In the genomic region with DNA sequence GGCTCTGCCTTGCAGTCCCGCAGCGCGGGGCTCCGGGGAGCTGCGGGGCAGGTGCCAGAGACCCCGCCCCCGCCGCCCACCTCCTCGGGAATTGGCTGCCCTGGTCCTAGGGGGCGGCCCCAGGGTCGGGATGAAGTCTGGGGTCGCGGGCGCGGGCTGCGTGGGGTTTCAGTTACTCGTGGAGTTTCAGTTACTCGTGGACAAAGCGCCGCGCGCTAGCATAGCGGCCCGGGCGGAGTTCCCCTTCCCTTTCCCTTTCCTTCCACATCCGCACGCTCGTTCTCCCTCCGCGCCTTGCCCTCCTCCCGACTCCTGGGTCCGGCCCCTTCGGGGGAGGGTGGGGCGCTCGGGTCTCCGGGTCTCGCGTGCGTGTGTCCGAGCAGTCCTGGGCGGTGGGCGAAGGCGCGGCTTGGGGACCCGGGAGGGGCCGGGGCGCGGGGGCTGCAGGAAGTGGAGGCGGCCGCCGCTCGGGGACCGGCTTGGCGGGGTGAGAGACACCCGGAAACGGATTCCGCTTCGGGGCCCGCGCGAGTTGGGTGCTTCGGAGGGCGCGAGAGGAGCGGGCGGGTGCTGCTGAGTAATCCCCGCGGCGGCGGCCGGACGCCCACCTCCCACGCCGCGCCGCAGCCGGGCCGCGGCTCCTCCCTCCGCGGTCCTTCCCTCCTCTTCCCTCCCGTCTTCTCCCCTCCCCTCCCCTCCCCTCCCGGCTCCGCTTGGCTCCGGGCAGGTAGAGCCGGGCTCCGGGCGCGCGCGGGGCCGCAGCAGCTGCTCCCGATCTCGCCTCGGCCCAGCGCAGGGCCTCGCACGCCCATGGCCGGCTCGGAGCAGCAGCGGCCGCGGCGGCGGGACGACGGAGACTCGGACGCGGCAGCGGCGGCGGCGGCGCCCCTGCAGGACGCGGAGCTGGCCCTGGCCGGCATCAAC, we compare ENCODE assay signal across 8 cellular contexts. TPM values are rescaled to one million over a fixed set of nuclear protein-coding genes. Genes with fewer than 3 reads are reported as not detected.
DNase-seq lines count a peak whose midpoint lies in the region; ATAC-seq and FAIRE-seq lines count a peak whose summit lies in the region.

A gene (plus strand): TSS at position 693 of the 924 bp plus-strand sequence. CDS start 118 bp downstream, at position 811.

- H3K27ac ChIP-seq in temporal lobe (ENCODE audit: low read depth, low read length) = no peak within 1 kb of the TSS

- FAIRE-seq in HTR-8/SVneo (lab: Jason Lieb, UNC) (no peak), frontal cortex (lab: Jason Lieb, UNC) (no peak)

- DNase-seq in C1 segment of cervical spinal cord (lab: John Stamatoyannopoulos, UW) = peak in 10 of 14 donors; percentile 25 to 60 (median 42)
- DNase-seq in HTR-8/SVneo (ENCODE audit: insufficient read length, low spot score) = peak; percentile 33
- DNase-seq in SIG-M5 treated with dmso at 0.1 percent for 504 hours (lab: John Stamatoyannopoulos, UW; ENCODE audit: unreplicated experiment) = peak; percentile 73
- peak; percentile 82 for DNase-seq in activated gamma-delta T cell treated with Interleukin-2 at 50 U/mL for 16 hours
- peak; percentile 62 to 66 for DNase-seq in frontal cortex (ENCODE audit: low spot score in 2 of 2)
- peak; percentile 66 for DNase-seq in occipital lobe (lab: John Stamatoyannopoulos, UW)

- ATAC-seq in GM19372 (IDR thresholded peaks at IDR 0.05; ENCODE audit: low read depth, unreplicated experiment) = peak; percentile 56

RNA-seq across cellular contexts. Expression of the gene that starts here (rescaled TPM):
- 54.2 TPM for total RNA-seq in frontal cortex
- total RNA-seq in occipital lobe = 41.5 TPM
- 26.1 TPM for total RNA-seq in temporal lobe
